8 cellular contexts compared by ENCODE assay signal in genomic region chr14:59688224-59689170, GRCh38.
DNase-seq lines count a peak whose midpoint lies in the region; TF ChIP-seq lines count a peak whose summit lies in the region.

No MANE protein-coding gene starts in this region.

- H3K4me3 ChIP-seq in AG04449 (ENCODE audit: low read depth, low read length) (no peak overlapping the region), HEK293 (ENCODE audit: low read depth, low read length) (no peak overlapping the region), SK-N-MC (no peak overlapping the region), epithelial cell of esophagus (ENCODE audit: low read length) (no peak overlapping the region), neural cell (ENCODE audit: low read length) (no peak overlapping the region)

- TF ChIP-seq CTCF in AG04449 (IDR thresholded peaks at IDR 0.05; ENCODE audit: insufficient read depth, low read length, missing control alignments) (peak; percentile 84), GM12873 (IDR thresholded peaks at IDR 0.05; ENCODE audit: insufficient read depth, low read depth, low read length, missing control alignments) (peak; percentile 91), HEK293 (tag by site-specific recombination; IDR thresholded peaks at IDR 0.05) (0 out of 2 replicates have a peak, but pooled peaks have one; percentile 15), epithelial cell of esophagus (IDR thresholded peaks at IDR 0.05; ENCODE audit: insufficient read depth, low read depth, low read length, missing control alignments) (peak; percentile 88), neural cell (IDR thresholded peaks at IDR 0.05; ENCODE audit: poor library complexity, severe bottlenecking) (peak; percentile 43)

- H3K9me3 ChIP-seq in HEK293 (ENCODE audit: control insufficient read depth, insufficient read depth, low read depth, low read length): no peaks in the 10 kb centered on the region
- 0 out of 2 replicates have a peak, but pooled peaks cover 6% of the 10 kb centered on the region for H3K9me3 ChIP-seq in SK-N-MC (ENCODE audit: low read depth, low read length)
- no peaks in the 10 kb centered on the region for H3K9me3 ChIP-seq in neural cell (ENCODE audit: low read length)

- no peak overlapping the region for H3K4me2 ChIP-seq in neural cell (ENCODE audit: low read length)

- no peaks in the 10 kb centered on the region for H3F3A ChIP-seq in neural cell (ENCODE audit: insufficient read depth, low read length, poor library complexity, severe bottlenecking)

- no peaks in the 10 kb centered on the region for H4K20me1 ChIP-seq in neural cell (ENCODE audit: insufficient read depth)

- CTCF ChIA-PET in AG04449 (lab: Yijun Ruan, JAX) (interaction anchor here (0.8 to 4.2 kb wide), 13 partner anchors 10 to 204 kb away, joined by 3 to 51 read pairs (median 6); partner anchors contain the start of genes JKAMP and L3HYPDH), HEK293 (lab: Yijun Ruan, JAX) (interaction anchor here (0.7 to 1.7 kb wide), 11 partner anchors 8 to 210 kb away, joined by 3 to 9 read pairs (median 4); partner anchors contain the start of gene CCDC175)

- peak; percentile 12 for DNase-seq in AG04449 (ENCODE audit: low read depth, low spot score)
- peak; percentile 65 to 75 for DNase-seq in Kasumi-1 (lab: John Stamatoyannopoulos, UW)
- DNase-seq in SK-N-MC (ENCODE audit: low read depth, low spot score): no peak
- DNase-seq in epithelial cell of esophagus (ENCODE audit: low read depth): peak; percentile 73
- no peak for DNase-seq in inferior parietal cortex (ENCODE audit: extremely low spot score)

- no peak for TF ChIP-seq EP300 in neural cell (conservative IDR thresholded peaks at IDR 0.05; ENCODE audit: poor library complexity, severe bottlenecking)

- H3K36me3 ChIP-seq in HEK293 (ENCODE audit: control insufficient read depth in 2 of 2, insufficient read depth in 1 of 2, low read length in 2 of 2): no peaks in the 10 kb centered on the region
- H3K36me3 ChIP-seq in SK-N-MC (ENCODE audit: insufficient read depth, low read length): no peaks in the 10 kb centered on the region
- no peaks in the 10 kb centered on the region for H3K36me3 ChIP-seq in neural cell (ENCODE audit: insufficient read depth, low read length)

- no peak overlapping the region for H3K27ac ChIP-seq in HEK293 (ENCODE audit: extremely low read depth, low read depth, low read length)
- H3K27ac ChIP-seq in SK-N-MC: no peak overlapping the region
- H3K27ac ChIP-seq in neural cell (ENCODE audit: low read length): no peak overlapping the region

- H3K9ac ChIP-seq in SK-N-MC (ENCODE audit: insufficient read length) (peak overlapping the region; percentile 33), neural cell (ENCODE audit: low read length) (no peak overlapping the region)

- no peaks in the 10 kb centered on the region for H3K27me3 ChIP-seq in neural cell (ENCODE audit: insufficient read depth, low read depth, low read length)

- no peaks in the 10 kb centered on the region for H3K79me2 ChIP-seq in neural cell (replicated peaks; ENCODE audit: insufficient read depth, low read length)

- TF ChIP-seq RAD21 in neural cell (conservative IDR thresholded peaks at IDR 0.05): no peak

- H3K4me1 ChIP-seq in HEK293 (ENCODE audit: control insufficient read depth, insufficient read depth, low read length): no peaks in the 10 kb centered on the region

- no peak overlapping the region for H2AFZ ChIP-seq in neural cell (ENCODE audit: low read depth, low read length)

- POLR2A ChIA-PET in AG04449 (lab: Yijun Ruan, JAX) (no interaction called here), HEK293 (lab: Yijun Ruan, JAX) (no interaction called here)

- H3K9me2 ChIP-seq in neural cell (ENCODE audit: insufficient read depth, low read length): no peaks in the 10 kb centered on the region

TF ChIP-seq in HEK293, 187 proteins besides CTCF, POLR2A, EP300 and RAD21:
- no peak for TF ChIP-seq ZNF184 (tag by site-specific recombination; IDR thresholded peaks at IDR 0.05)
- 0 out of 2 replicates have a peak, but pooled peaks have one; percentile 36 for TF ChIP-seq ZNF2 (tag by site-specific recombination; IDR thresholded peaks at IDR 0.05)
- peak; percentile 62 for TF ChIP-seq ZNF654 (tag by site-specific recombination; IDR thresholded peaks at IDR 0.05; ENCODE audit: low read depth)

TF ChIP-seq in neural cell, 6 proteins besides CTCF, POLR2A, EP300 and RAD21:
- TF ChIP-seq SMC3 (conservative IDR thresholded peaks at IDR 0.05; ENCODE audit: poor library complexity): peak; percentile 26
- no peak for TF ChIP-seq POLR2AphosphoS5 (IDR thresholded peaks at IDR 0.05)
TF ChIP-seq in neural cell: peak in this region for 1.

Comparison
In these comparisons a context has a peak if more than half of its experiments do, and no peak if none do; other contexts are left out.
1. DNase-seq: peak in AG04449 (single experiment), Kasumi-1 (2 of 2) and epithelial cell of esophagus (single experiment); none in SK-N-MC (single experiment) and inferior parietal cortex (single experiment).
2. CTCF ChIP-seq: peak in every context shown above with its lines; median percentile 91 in GM12873; 88 in epithelial cell of esophagus; 84 in AG04449; 43 in neural cell; 15 in HEK293.